8 cellular contexts compared by ENCODE assay signal in the genomic region with DNA sequence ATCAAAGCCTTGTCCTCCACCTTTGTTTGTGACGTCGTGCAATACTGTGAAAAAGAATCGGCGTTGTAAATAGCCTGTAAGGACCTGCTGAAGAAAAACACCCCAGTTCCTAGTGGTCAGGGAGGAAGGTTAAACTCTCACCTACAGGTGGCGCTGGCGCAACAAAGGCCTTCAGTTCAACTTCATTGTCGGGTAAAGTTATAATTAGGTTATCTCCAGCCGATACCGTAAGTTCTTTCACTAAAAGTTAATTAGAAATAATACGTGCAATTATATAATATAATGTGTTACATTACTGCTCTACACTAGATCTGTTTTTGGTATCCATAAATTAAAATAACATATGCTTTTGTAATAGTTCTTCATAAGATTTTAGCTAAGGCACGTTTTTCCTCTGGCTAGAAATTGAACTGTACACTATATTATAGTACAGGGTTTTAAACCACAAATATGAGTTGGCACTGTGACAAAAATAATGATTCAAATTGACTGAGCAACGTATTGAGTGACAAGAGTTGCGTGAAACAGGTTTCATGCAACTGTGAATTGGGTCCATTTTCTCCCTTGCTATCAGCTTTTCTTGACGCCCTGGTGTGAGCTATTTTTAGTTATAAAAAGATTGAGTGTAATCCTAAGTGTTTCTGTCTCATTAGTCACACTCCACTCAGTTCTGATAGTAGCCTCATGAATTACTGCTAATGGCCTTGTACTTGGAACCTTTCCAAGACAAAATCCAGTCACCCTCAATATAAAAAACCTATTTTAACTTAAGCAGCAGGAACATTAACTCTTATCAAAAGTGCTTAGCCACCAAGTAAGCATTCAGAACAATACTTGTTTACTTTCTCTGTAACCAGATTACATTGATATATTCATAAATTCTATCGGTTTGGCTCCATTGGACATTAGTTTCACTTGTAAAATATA.
A peak's percentile ranks its signal among the peaks of the same experiment; 100 is the strongest.
DNase-seq lines count a peak whose midpoint lies in the region; ATAC-seq, FAIRE-seq and TF ChIP-seq lines count a peak whose summit lies in the region.

No MANE protein-coding gene starts in this region.

- no peaks in the 10 kb centered on the region for H3K9me3 ChIP-seq in kidney (ENCODE audit: control insufficient read depth in 1 of 2, low read length in 2 of 2)

- H3K27me3 Mint-ChIP-seq in WTC11 (ENCODE audit: low read depth) = no peaks in the 10 kb centered on the region

- peaks cover 36% of the 10 kb centered on the region for H3K4me1 Mint-ChIP-seq in WTC11

- H3K4me1 ChIP-seq in kidney (ENCODE audit: control insufficient read depth in 1 of 2, insufficient read depth in 1 of 2, low read depth in 1 of 2, low read length in 2 of 2) = no peaks in the 10 kb centered on the region

- no peak overlapping the region for H3K9ac ChIP-seq in kidney (ENCODE audit: low read length in 2 of 2)

- peak overlapping the region in 1 of 2 donors; percentile 29 for H3K4me3 ChIP-seq in kidney (ENCODE audit: low read length in 2 of 2)

- FAIRE-seq in kidney (lab: Jason Lieb, UNC) = peak; percentile 84

- ATAC-seq in HG03064 (IDR thresholded peaks at IDR 0.05; ENCODE audit: low read depth, unreplicated experiment) = peak; percentile 58
- peak; percentile 80 for ATAC-seq in WTC11

- TF ChIP-seq CTCF in GM10266 (IDR thresholded peaks at IDR 0.05; ENCODE audit: control insufficient read depth, insufficient read depth, low read depth, missing control alignments) (peak; percentile 89), WTC11 (IDR thresholded peaks at IDR 0.05) (peak; percentile 78), kidney (IDR thresholded peaks at IDR 0.05; ENCODE audit: borderline replicate concordance, extremely low read depth, insufficient read depth) (peak; percentile 71)

- no peaks in the 10 kb centered on the region for H3K36me3 Mint-ChIP-seq in WTC11

- no peak overlapping the region for H3K4me3 Mint-ChIP-seq in WTC11

- no peak overlapping the region for H3K27ac ChIP-seq in caudate nucleus (ENCODE audit: low read depth, low read length)
- no peak overlapping the region for H3K27ac ChIP-seq in kidney (ENCODE audit: low read depth in 2 of 2, low read length in 2 of 2)

- intact Hi-C loops in kidney (cut with DNase I) = loop anchor here (10.0 kb wide), 2 partner anchors 111 to 181 kb away; no protein-coding TSS in a partner anchor

- POLR2A ChIA-PET in WTC11 (lab: Charles Lee) = no interaction called here

- DNase-seq in GM10266 (ENCODE audit: extremely low spot score) (peak; percentile 47), NCI-H2196 (lab: John Stamatoyannopoulos, UW; ENCODE audit: unreplicated experiment) (peak; percentile 83), WTC11 (ENCODE audit: low spot score) (peak; percentile 82), caudate nucleus (lab: John Stamatoyannopoulos, UW) (peak in 51 of 61 donors; percentile 1 to 75 (median 27)), kidney (no peak), GM19238 (ENCODE audit: insufficient read length, low spot score) (no peak)
- DNase-seq in stimulated activated CD4-positive, alpha-beta T cell treated with anti-CD3 and anti-CD28 coated beads, Interleukin-2, amount 100 ng/mL, for 24 hours = peak; percentile 82 to 84

- H3K36me3 ChIP-seq in kidney (ENCODE audit: control insufficient read depth in 1 of 2, insufficient read depth in 2 of 2, low read length in 2 of 2) = no peaks in the 10 kb centered on the region

- H3K27ac Mint-ChIP-seq in WTC11 = peak overlapping the region; percentile 14; the same call in 1 of the 2 replicates

- H3K9me3 Mint-ChIP-seq in WTC11 = no peaks in the 10 kb centered on the region

- CTCF ChIA-PET in WTC11 (lab: Charles Lee) = interaction anchor here (0.6 to 3.1 kb wide), 19 partner anchors 9 to 484 kb away, joined by 3 to 16 read pairs (median 5); a partner anchor contains a TSS

TF ChIP-seq in WTC11, 78 proteins besides CTCF, POLR2A, EP300 and RAD21:
- TF ChIP-seq NR1H2 (CRISPR knock-in tag; IDR thresholded peaks at IDR 0.05) (no peak), FOXP1 (CRISPR knock-in tag; IDR thresholded peaks at IDR 0.05; ENCODE audit: borderline replicate concordance) (no peak)
- TF ChIP-seq, protein P1, sequence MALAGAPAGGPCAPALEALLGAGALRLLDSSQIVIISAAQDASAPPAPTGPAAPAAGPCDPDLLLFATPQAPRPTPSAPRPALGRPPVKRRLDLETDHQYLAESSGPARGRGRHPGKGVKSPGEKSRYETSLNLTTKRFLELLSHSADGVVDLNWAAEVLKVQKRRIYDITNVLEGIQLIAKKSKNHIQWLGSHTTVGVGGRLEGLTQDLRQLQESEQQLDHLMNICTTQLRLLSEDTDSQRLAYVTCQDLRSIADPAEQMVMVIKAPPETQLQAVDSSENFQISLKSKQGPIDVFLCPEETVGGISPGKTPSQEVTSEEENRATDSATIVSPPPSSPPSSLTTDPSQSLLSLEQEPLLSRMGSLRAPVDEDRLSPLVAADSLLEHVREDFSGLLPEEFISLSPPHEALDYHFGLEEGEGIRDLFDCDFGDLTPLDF (CRISPR knock-in tag; IDR thresholded peaks at IDR 0.05) = no peak
- TF ChIP-seq, protein P2, sequence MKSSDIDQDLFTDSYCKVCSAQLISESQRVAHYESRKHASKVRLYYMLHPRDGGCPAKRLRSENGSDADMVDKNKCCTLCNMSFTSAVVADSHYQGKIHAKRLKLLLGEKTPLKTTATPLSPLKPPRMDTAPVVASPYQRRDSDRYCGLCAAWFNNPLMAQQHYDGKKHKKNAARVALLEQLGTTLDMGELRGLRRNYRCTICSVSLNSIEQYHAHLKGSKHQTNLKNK (CRISPR knock-in tag; IDR thresholded peaks at IDR 0.05) = no peak

Comparison
In these comparisons a context has a peak if more than half of its experiments do, and no peak if none do; other contexts are left out.
1. DNase-seq: peak in GM10266 (single experiment), NCI-H2196 (single experiment), WTC11 (single experiment), caudate nucleus (51 of 61) and stimulated activated CD4-positive, alpha-beta T cell treated with anti-CD3 and anti-CD28 coated beads, Interleukin-2, amount 100 ng/mL, for 24 hours (2 of 2); none in kidney (single experiment) and GM19238 (single experiment).
2. Peak in every context shown above with its lines, with median percentiles within 50 percentile points of each other: CTCF ChIP-seq.